In the genomic region with DNA sequence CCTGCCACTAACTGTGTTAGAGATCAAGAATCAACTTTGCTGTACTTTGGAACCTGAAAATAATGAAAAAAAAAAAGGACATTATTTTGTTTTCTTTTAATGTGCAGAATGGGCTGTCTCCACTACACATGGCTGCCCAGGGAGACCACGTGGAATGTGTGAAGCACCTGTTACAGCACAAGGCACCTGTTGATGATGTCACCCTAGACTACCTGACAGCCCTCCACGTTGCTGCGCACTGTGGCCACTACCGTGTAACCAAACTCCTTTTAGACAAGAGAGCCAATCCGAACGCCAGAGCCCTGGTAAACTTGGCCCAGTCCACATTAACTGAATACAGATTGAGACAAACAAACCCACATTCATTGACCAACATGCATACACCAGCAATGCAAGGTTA, we compare ENCODE assay signal across 24 cellular contexts.
"Had no signal": no experiment of that assay in that cellular context is flagged by ENCODE, and none has a peak within 500 bp of the region (broad histone marks: within the 10 kb centered on the region; RNA-seq: fewer than 3 reads in every experiment).

No MANE protein-coding gene starts in this region.

- H3K27me3 Mint-ChIP-seq: dendritic cell treated with granulocyte-macrophage colony-stimulating factor and Interleukin-4, amounts not matched to agents 40 ng/mL and 50 ng/mL, for 4 days; effector memory CD8-positive, alpha-beta T cell had no signal

- H3K4me1 Mint-ChIP-seq: naive B cell; naive thymus-derived CD8-positive, alpha-beta T cell had no signal

- H3K4me3 Mint-ChIP-seq: dendritic cell treated with granulocyte-macrophage colony-stimulating factor and Interleukin-4, amounts not matched to agents 40 ng/mL and 50 ng/mL, for 4 days; effector memory CD8-positive, alpha-beta T cell; mesothelial cell of epicardium; naive B cell; naive thymus-derived CD8-positive, alpha-beta T cell had no signal

- H3K36me3 Mint-ChIP-seq: mesothelial cell of epicardium; naive B cell; naive thymus-derived CD8-positive, alpha-beta T cell had no signal

- H3K36me3 ChIP-seq: left lung, lower lobe of right lung had no signal

- DNase-seq: cortex of kidney; effector CD8-positive, alpha-beta T cell; effector memory CD8-positive, alpha-beta T cell; foreskin melanocyte; gastrocnemius medialis; glutamatergic neuron; head of caudate nucleus; heart right ventricle; hippocampal formation; left cardiac atrium; left lung; left ventricle myocardium superior; lower lobe of right lung; mesenchymal stem cell; mucosa of descending colon; naive B cell; naive thymus-derived CD8-positive, alpha-beta T cell had no signal

- H3K4me1 ChIP-seq: esophagus muscularis mucosa, gastrocnemius medialis, left lung, lower lobe of right lung had no signal

- FAIRE-seq: colon, endothelial cell of umbilical vein, islet of Langerhans, keratinocyte had no signal

- H3K27ac Mint-ChIP-seq: dendritic cell treated with granulocyte-macrophage colony-stimulating factor and Interleukin-4, amounts not matched to agents 40 ng/mL and 50 ng/mL, for 4 days; effector memory CD8-positive, alpha-beta T cell; mesothelial cell of epicardium; naive B cell; naive thymus-derived CD8-positive, alpha-beta T cell had no signal

- H3K9me3 ChIP-seq: esophagus muscularis mucosa, gastrocnemius medialis, heart right ventricle, left lung, lower lobe of right lung, mucosa of descending colon had no signal

- H3K4me3 ChIP-seq: esophagus muscularis mucosa, gastrocnemius medialis, heart right ventricle, left lung, lower lobe of right lung, mucosa of descending colon had no signal

- H3K27me3 ChIP-seq: esophagus muscularis mucosa, gastrocnemius medialis, heart right ventricle, left lung had no signal

- H3K9me3 Mint-ChIP-seq: dendritic cell treated with granulocyte-macrophage colony-stimulating factor and Interleukin-4, amounts not matched to agents 40 ng/mL and 50 ng/mL, for 4 days; effector memory CD8-positive, alpha-beta T cell; mesothelial cell of epicardium; naive B cell; naive thymus-derived CD8-positive, alpha-beta T cell had no signal

- H3K27ac ChIP-seq: esophagus muscularis mucosa, gastrocnemius medialis, heart right ventricle, left lung, lower lobe of right lung had no signal
